ENCODE assay signal across 20 cellular contexts in genomic region chr12:48474497-48474896, GRCh38. TPM values are rescaled to one million over a fixed set of nuclear protein-coding genes. Genes with fewer than 3 reads are reported as not detected.
"Had no signal": no experiment of that assay in that cellular context is flagged by ENCODE, and none has a peak within 500 bp of the region (broad histone marks: within the 10 kb centered on the region; RNA-seq: fewer than 3 reads in every experiment).

No MANE protein-coding gene starts in this region.

RNA-seq across cellular contexts. Expression of gene ANP32D, which starts 2.1 kb away (rescaled TPM):
- total RNA-seq: activated CD4-positive, alpha-beta memory T cell treated with anti-CD3 and anti-CD28 coated beads for 36 hours; activated CD4-positive, alpha-beta T cell treated with anti-CD3 and anti-CD28 coated beads for 36 hours; activated CD8-positive, alpha-beta memory T cell treated with anti-CD3 and anti-CD28 coated beads for 36 hours; activated CD8-positive, alpha-beta T cell treated with anti-CD3 and anti-CD28 coated beads for 36 hours; activated naive CD4-positive, alpha-beta T cell treated with anti-CD3 and anti-CD28 coated beads for 36 hours; activated naive CD4-positive, alpha-beta T cell treated with anti-CD3 and anti-CD28 coated beads, Interleukin-2, amount 50 U/mL, for 72 hours; activated naive CD8-positive, alpha-beta T cell treated with anti-CD3 and anti-CD28 coated beads for 36 hours; activated T-cell treated with anti-CD3 and anti-CD28 coated beads, Interleukin-2, amount 50 U/mL, for 4 hours; activated T-cell treated with anti-CD3 and anti-CD28 coated beads, Interleukin-2, amount 50 U/mL, for 72 hours; activated T-helper 1 cell treated with anti-CD3 and anti-CD28 coated beads, Interleukin-12 subunit alpha, Interleukin-12 subunit beta, Interleukin-2, Interleukin-4 antibody, amounts not matched to agents 30 ng/mL and 10 ng/mL and 1 ng/mL, durations not matched to agents 14 hours and 24 hours and 36 hours; activated T-helper 17 cell treated with anti-CD3 and anti-CD28 coated beads, Interleukin-2, amount 50 U/mL, for 72 hours; aorta; astrocyte; body of pancreas; cardiac septum; cerebellum; T-helper 2 cell treated with Interferon-gamma antibody and Interleukin-4, amounts not matched to agents 100 ng/mL and 5 ng/mL, for 36 hours; WTC11 had no signal
- polyA plus RNA-seq: aorta had no signal

RNA-seq across cellular contexts. Expression of gene C12orf54, which starts 7.8 kb away (rescaled TPM):
- total RNA-seq: activated CD4-positive, alpha-beta memory T cell treated with anti-CD3 and anti-CD28 coated beads for 36 hours; activated CD4-positive, alpha-beta T cell treated with anti-CD3 and anti-CD28 coated beads for 36 hours; activated CD8-positive, alpha-beta memory T cell treated with anti-CD3 and anti-CD28 coated beads for 36 hours; activated CD8-positive, alpha-beta T cell treated with anti-CD3 and anti-CD28 coated beads for 36 hours; activated naive CD4-positive, alpha-beta T cell treated with anti-CD3 and anti-CD28 coated beads for 36 hours; activated naive CD4-positive, alpha-beta T cell treated with anti-CD3 and anti-CD28 coated beads, Interleukin-2, amount 50 U/mL, for 72 hours; activated naive CD8-positive, alpha-beta T cell treated with anti-CD3 and anti-CD28 coated beads for 36 hours; activated T-cell treated with anti-CD3 and anti-CD28 coated beads, Interleukin-2, amount 50 U/mL, for 4 hours; activated T-helper 1 cell treated with anti-CD3 and anti-CD28 coated beads, Interleukin-12 subunit alpha, Interleukin-12 subunit beta, Interleukin-2, Interleukin-4 antibody, amounts not matched to agents 30 ng/mL and 10 ng/mL and 1 ng/mL, durations not matched to agents 14 hours and 24 hours and 36 hours; activated T-helper 17 cell treated with anti-CD3 and anti-CD28 coated beads, Interleukin-2, amount 50 U/mL, for 72 hours; body of pancreas; cardiac septum; cerebellum; T-helper 2 cell treated with Interferon-gamma antibody and Interleukin-4, amounts not matched to agents 100 ng/mL and 5 ng/mL, for 36 hours; WTC11 had no signal

RNA-seq across cellular contexts. Expression of gene OR8S1, which starts 50.9 kb away (rescaled TPM):
- total RNA-seq: activated CD4-positive, alpha-beta memory T cell treated with anti-CD3 and anti-CD28 coated beads for 36 hours; activated CD4-positive, alpha-beta T cell treated with anti-CD3 and anti-CD28 coated beads for 36 hours; activated CD8-positive, alpha-beta memory T cell treated with anti-CD3 and anti-CD28 coated beads for 36 hours; activated CD8-positive, alpha-beta T cell treated with anti-CD3 and anti-CD28 coated beads for 36 hours; activated naive CD4-positive, alpha-beta T cell treated with anti-CD3 and anti-CD28 coated beads for 36 hours; activated naive CD4-positive, alpha-beta T cell treated with anti-CD3 and anti-CD28 coated beads, Interleukin-2, amount 50 U/mL, for 72 hours; activated naive CD8-positive, alpha-beta T cell treated with anti-CD3 and anti-CD28 coated beads for 36 hours; activated T-cell treated with anti-CD3 and anti-CD28 coated beads, Interleukin-2, amount 50 U/mL, for 4 hours; activated T-cell treated with anti-CD3 and anti-CD28 coated beads, Interleukin-2, amount 50 U/mL, for 72 hours; activated T-helper 1 cell treated with anti-CD3 and anti-CD28 coated beads, Interleukin-12 subunit alpha, Interleukin-12 subunit beta, Interleukin-2, Interleukin-4 antibody, amounts not matched to agents 30 ng/mL and 10 ng/mL and 1 ng/mL, durations not matched to agents 14 hours and 24 hours and 36 hours; activated T-helper 17 cell treated with anti-CD3 and anti-CD28 coated beads, Interleukin-2, amount 50 U/mL, for 72 hours; adrenal gland; aorta; astrocyte; body of pancreas; breast epithelium; cardiac septum; cerebellum; T-helper 2 cell treated with Interferon-gamma antibody and Interleukin-4, amounts not matched to agents 100 ng/mL and 5 ng/mL, for 36 hours; WTC11 had no signal
- polyA plus RNA-seq: adrenal gland, aorta had no signal
